ENCODE assay signal across 35 cellular contexts in the genomic region with DNA sequence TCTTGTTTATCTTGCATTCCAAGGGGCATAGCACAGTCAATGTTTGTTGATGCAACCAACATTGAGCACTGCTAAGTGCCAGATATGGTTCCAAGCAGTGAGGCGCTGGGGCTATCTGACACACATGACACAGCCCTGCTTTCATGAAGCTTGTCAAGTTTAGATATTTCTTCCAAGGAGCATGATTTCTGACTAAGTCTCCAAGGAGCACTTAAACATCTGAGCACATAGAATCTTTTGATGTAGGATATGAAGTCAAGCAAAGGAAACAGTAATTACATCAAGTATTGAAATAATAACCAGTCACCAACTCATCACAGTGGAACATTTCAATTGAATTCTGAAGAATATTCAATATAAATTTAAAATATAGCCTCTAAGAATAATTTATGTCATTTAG.
"Had no signal": no experiment of that assay in that cellular context is flagged by ENCODE, and none has a peak within 500 bp of the region (broad histone marks: within the 10 kb centered on the region; RNA-seq: fewer than 3 reads in every experiment).

No MANE protein-coding gene starts in this region.

- H3K4me3 ChIP-seq: MG63 had no signal

- H3K36me3 ChIP-seq: MG63 had no signal

- DNase-seq: Karpas-422, Kasumi-1, MG63, MM.1S, MV-4-11, NCI-H1048, NCI-H1092, NCI-H1092 treated with DMSO at 0.1 percent for 48 hours, NCI-H1105, NCI-H1105 treated with DMSO at 0.1 percent for 48 hours, NCI-H1417, NCI-H1417 treated with DMSO at 0.1 percent for 48 hours, NCI-H1436, NCI-H1436 treated with DMSO at 0.1 percent for 48 hours, NCI-H146, NCI-H1694, NCI-H1694 treated with DMSO at 0.1 percent for 48 hours, NCI-H187, NCI-H187 treated with DMSO at 0.1 percent for 48 hours, NCI-H1930, NCI-H2029, NCI-H2029 treated with DMSO at 0.1 percent for 48 hours, NCI-H2081, NCI-H2081 treated with DMSO at 0.1 percent for 48 hours, NCI-H2107, NCI-H2171, NCI-H2171 treated with DMSO at 0.1 percent for 48 hours, NCI-H2227 treated with DMSO at 0.1 percent for 48 hours, NCI-H226, NCI-H345, NCI-H446, NCI-H446 treated with DMSO at 0.1 percent for 48 hours, NCI-H510A, NCI-H510A treated with DMSO at 0.1 percent for 48 hours had no signal

- H3K9ac ChIP-seq: KMS-11 had no signal

- H3K9me3 ChIP-seq: MG63 had no signal

- H3K4me2 ChIP-seq: KMS-11 had no signal

- H3K27me3 ChIP-seq: MG63 had no signal

- H3K27ac ChIP-seq: KMS-11 had no signal
